Comparison of ENCODE assay signal across 8 cellular contexts in genomic region chr1:174217787-174218574, GRCh38. TPM values are rescaled to one million over a fixed set of nuclear protein-coding genes. Genes with fewer than 3 reads are reported as not detected.
DNase-seq lines count a peak whose midpoint lies in the region; ATAC-seq and TF ChIP-seq lines count a peak whose summit lies in the region.

No MANE protein-coding gene starts in this region.

- H3K36me3 ChIP-seq in tibial nerve: peaks cover 0 to 19% (median 0%) of the 10 kb centered on the region in 3 donors

- TF ChIP-seq EP300 in tibial nerve (IDR thresholded peaks at IDR 0.05): no peak

- TF ChIP-seq POLR2A in tibial nerve (IDR thresholded peaks at IDR 0.05): no peak

- peak overlapping the region in 1 of 4 donors; percentile 48 for H3K27ac ChIP-seq in tibial nerve

- 41 to 44% methylated on average over 4 of the region's 4 CpGs for WGBS in tibial nerve, 2 donors

- H3K9me3 ChIP-seq in tibial nerve: no peaks in the 10 kb centered on the region

- TF ChIP-seq CTCF in astrocyte of the spinal cord (IDR thresholded peaks at IDR 0.05; ENCODE audit: low read depth, low read length): peak; percentile 73
- TF ChIP-seq CTCF in tibial nerve (IDR thresholded peaks at IDR 0.05): peak; percentile 36 to 66 (median 64)

- in situ Hi-C loops in astrocyte of the spinal cord (cut with HindIII; ENCODE audit: low sequenced_read_pairs): no loop called here

- H3K4me3 ChIP-seq in astrocyte of the spinal cord (ENCODE audit: low read depth, low read length) (no peak overlapping the region), tibial nerve (no peak overlapping the region)

- peak; percentile 40 for ATAC-seq in GM21526 (IDR thresholded peaks at IDR 0.05; ENCODE audit: low FRiP score, unreplicated experiment)

- peak; percentile 70 for DNase-seq in DMS114 treated with DMSO at 0.1 percent for 48 hours (lab: John Stamatoyannopoulos, UW; ENCODE audit: unreplicated experiment)
- DNase-seq in NCI-H1694 treated with DMSO at 0.1 percent for 48 hours (lab: John Stamatoyannopoulos, UW): peak; percentile 44
- DNase-seq in astrocyte of the spinal cord (ENCODE audit: low read depth, low spot score): peak; percentile 55
- peak; percentile 56 for DNase-seq in iris pigment epithelial cell (ENCODE audit: low read depth)
- DNase-seq in tibial nerve (ENCODE audit: low spot score in 2 of 2): no peak
- no peak for DNase-seq in amniotic stem cell (lab: John Stamatoyannopoulos, UW)
- DNase-seq in NCI-H226: no peak

- H3K27me3 ChIP-seq in tibial nerve: no peaks in the 10 kb centered on the region

- peaks cover 0 to 12% (median 0%) of the 10 kb centered on the region in 4 donors for H3K4me1 ChIP-seq in tibial nerve

RNA-seq across cellular contexts. Expression of gene RABGAP1L, which starts 58.7 kb away (rescaled TPM):
- 10 to 100 TPM; 42.4 to 74.5 (median 49.1) TPM for total RNA-seq in tibial nerve

Comparison
In these comparisons a context has a peak if more than half of its experiments do, and no peak if none do; other contexts are left out.
1. DNase-seq: peak in DMS114 treated with DMSO at 0.1 percent for 48 hours (single experiment), NCI-H1694 treated with DMSO at 0.1 percent for 48 hours (single experiment), astrocyte of the spinal cord (single experiment) and iris pigment epithelial cell (single experiment); none in tibial nerve (0 of 2), amniotic stem cell (single experiment) and NCI-H226 (single experiment).